In genomic region chr13:101514695-101515275, GRCh38 we compare ENCODE assay signal across 8 cellular contexts.
A peak's percentile ranks its signal among the peaks of the same experiment; 100 is the strongest.
DNase-seq lines count a peak whose midpoint lies in the region; ATAC-seq and TF ChIP-seq lines count a peak whose summit lies in the region.

No MANE protein-coding gene starts in this region.

- no peaks in the 10 kb centered on the region for H3K79me2 ChIP-seq in OCI-LY3 (ENCODE audit: low read length)

- H3K9me3 ChIP-seq in OCI-LY3 (ENCODE audit: insufficient read depth, low read length) (no peaks in the 10 kb centered on the region), mesenchymal stem cell (ENCODE audit: control insufficient read depth, low read length) (no peaks in the 10 kb centered on the region)

- H3K27me3 Mint-ChIP-seq in activated T-helper 17 cell treated with anti-CD3 and anti-CD28 coated beads, Interleukin-2, amount 50 U/mL, for 72 hours, result peaks cover 3% of the 10 kb centered on the region

- H3K79me1 ChIP-seq in mesenchymal stem cell (replicated peaks; ENCODE audit: low read length, poor library complexity, severe bottlenecking), result no peaks in the 10 kb centered on the region

- H4K91ac ChIP-seq in mesenchymal stem cell (ENCODE audit: low read length), result no peak overlapping the region

- TF ChIP-seq CTCF in C4-2B (conservative IDR thresholded peaks at IDR 0.05) (peak; percentile 74), OCI-LY3 (IDR thresholded peaks at IDR 0.05; ENCODE audit: low read depth, low read length) (peak; percentile 86), coronary artery (IDR thresholded peaks at IDR 0.05) (peak; percentile 46)

- H3K4me3 ChIP-seq in OCI-LY3 (ENCODE audit: low read length) (no peak overlapping the region), coronary artery (no peak overlapping the region), mesenchymal stem cell (ENCODE audit: insufficient read depth in 1 of 2, low read depth in 1 of 2, low read length in 2 of 2) (no peak overlapping the region)

- H3K4me1 ChIP-seq in OCI-LY3 (ENCODE audit: low read length) (no peaks in the 10 kb centered on the region), mesenchymal stem cell (ENCODE audit: control insufficient read depth, insufficient read depth, low read depth, low read length) (no peaks in the 10 kb centered on the region)

- H3K4me2 ChIP-seq in OCI-LY3 (ENCODE audit: low read length) (no peak overlapping the region), mesenchymal stem cell (ENCODE audit: low read length, poor library complexity, severe bottlenecking) (no peak overlapping the region)

- H2BK5ac ChIP-seq in mesenchymal stem cell (ENCODE audit: low read depth, low read length, poor library complexity, severe bottlenecking), result no peak overlapping the region

- no peak overlapping the region for H2BK120ac ChIP-seq in mesenchymal stem cell (ENCODE audit: low read depth, low read length)

- H2AK5ac ChIP-seq in mesenchymal stem cell (ENCODE audit: low read length, severe bottlenecking), result no peak overlapping the region

- no peak overlapping the region for H3K4ac ChIP-seq in mesenchymal stem cell (ENCODE audit: low read depth in 1 of 2, low read length in 2 of 2)

- no peak overlapping the region for H3K27ac Mint-ChIP-seq in activated T-helper 17 cell treated with anti-CD3 and anti-CD28 coated beads, Interleukin-2, amount 50 U/mL, for 72 hours

- 0 out of 2 replicates have a peak, but pooled peaks cover 11% of the 10 kb centered on the region for H3K27me3 ChIP-seq in OCI-LY3 (ENCODE audit: low read depth, low read length)
- no peaks in the 10 kb centered on the region for H3K27me3 ChIP-seq in mesenchymal stem cell (ENCODE audit: control insufficient read depth in 1 of 2, insufficient read depth in 1 of 2, low read length in 2 of 2)

- H3K9ac ChIP-seq in OCI-LY3 (ENCODE audit: low read length) (no peak overlapping the region), mesenchymal stem cell (ENCODE audit: low read length) (peak overlapping the region; percentile 23)

- H3K14ac ChIP-seq in mesenchymal stem cell (ENCODE audit: low read length in 2 of 2), result no peak overlapping the region

- peaks cover 9% of the 10 kb centered on the region for H3K4me1 Mint-ChIP-seq in activated T-helper 17 cell treated with anti-CD3 and anti-CD28 coated beads, Interleukin-2, amount 50 U/mL, for 72 hours

- H2BK12ac ChIP-seq in mesenchymal stem cell (ENCODE audit: low read length in 2 of 2), result no peak overlapping the region

- no peaks in the 10 kb centered on the region for H3K36me3 Mint-ChIP-seq in activated T-helper 17 cell treated with anti-CD3 and anti-CD28 coated beads, Interleukin-2, amount 50 U/mL, for 72 hours (ENCODE audit: low read depth)

- ATAC-seq in GM18508 (IDR thresholded peaks at IDR 0.05; ENCODE audit: insufficient read depth, unreplicated experiment), result peak; percentile 70
- no peak for ATAC-seq in activated T-helper 17 cell treated with anti-CD3 and anti-CD28 coated beads, Interleukin-2, amount 50 U/mL, for 72 hours (replicated peaks)

- no peak overlapping the region for H4K8ac ChIP-seq in mesenchymal stem cell (ENCODE audit: low read length)

- H3K23ac ChIP-seq in mesenchymal stem cell (ENCODE audit: low read length in 2 of 2), result no peak overlapping the region

- no peaks in the 10 kb centered on the region for H4K20me1 ChIP-seq in OCI-LY3 (ENCODE audit: insufficient read depth, low read length)

- H3K27ac ChIP-seq in C4-2B (no peak overlapping the region), OCI-LY3 (ENCODE audit: low read length) (no peak overlapping the region), coronary artery (no peak overlapping the region), mesenchymal stem cell (ENCODE audit: low read length, poor library complexity, severe bottlenecking) (no peak overlapping the region)

- peak; percentile 0 for DNase-seq in HuH-7 (ENCODE audit: low spot score)
- DNase-seq in coronary artery (ENCODE audit: low spot score), result no peak
- peak; percentile 61 for DNase-seq in mesenchymal stem cell
- no peak for DNase-seq in UCSD-AML1 (lab: John Stamatoyannopoulos, UW; ENCODE audit: unreplicated experiment)

- no peaks in the 10 kb centered on the region for H3K36me3 ChIP-seq in OCI-LY3 (replicated peaks; ENCODE audit: low read depth, low read length)
- no peaks in the 10 kb centered on the region for H3K36me3 ChIP-seq in mesenchymal stem cell (ENCODE audit: control insufficient read depth in 1 of 2, insufficient read depth in 2 of 2, low read depth in 1 of 2, low read length in 2 of 2)

- H3K9me3 Mint-ChIP-seq in activated T-helper 17 cell treated with anti-CD3 and anti-CD28 coated beads, Interleukin-2, amount 50 U/mL, for 72 hours, result no peaks in the 10 kb centered on the region

- H3K18ac ChIP-seq in mesenchymal stem cell (ENCODE audit: low read depth in 1 of 2, low read length in 2 of 2), result no peak overlapping the region

- no peak overlapping the region for H3K4me3 Mint-ChIP-seq in activated T-helper 17 cell treated with anti-CD3 and anti-CD28 coated beads, Interleukin-2, amount 50 U/mL, for 72 hours

- H2BK15ac ChIP-seq in mesenchymal stem cell (ENCODE audit: low read depth, poor library complexity, severe bottlenecking), result no peak overlapping the region

- no peak overlapping the region for H2AFZ ChIP-seq in OCI-LY3 (ENCODE audit: low read depth, low read length)
- no peak overlapping the region for H2AFZ ChIP-seq in mesenchymal stem cell (ENCODE audit: low read depth, low read length)

Comparison
In these comparisons a context has a peak if more than half of its experiments do, and no peak if none do; other contexts are left out.
1. DNase-seq: peak in HuH-7 (single experiment) and mesenchymal stem cell (single experiment); none in coronary artery (single experiment) and UCSD-AML1 (single experiment).
2. Peak in every context shown above with its lines, with median percentiles within 50 percentile points of each other: CTCF ChIP-seq.